Comparison of ENCODE assay signal across 11 cellular contexts in the genomic region with DNA sequence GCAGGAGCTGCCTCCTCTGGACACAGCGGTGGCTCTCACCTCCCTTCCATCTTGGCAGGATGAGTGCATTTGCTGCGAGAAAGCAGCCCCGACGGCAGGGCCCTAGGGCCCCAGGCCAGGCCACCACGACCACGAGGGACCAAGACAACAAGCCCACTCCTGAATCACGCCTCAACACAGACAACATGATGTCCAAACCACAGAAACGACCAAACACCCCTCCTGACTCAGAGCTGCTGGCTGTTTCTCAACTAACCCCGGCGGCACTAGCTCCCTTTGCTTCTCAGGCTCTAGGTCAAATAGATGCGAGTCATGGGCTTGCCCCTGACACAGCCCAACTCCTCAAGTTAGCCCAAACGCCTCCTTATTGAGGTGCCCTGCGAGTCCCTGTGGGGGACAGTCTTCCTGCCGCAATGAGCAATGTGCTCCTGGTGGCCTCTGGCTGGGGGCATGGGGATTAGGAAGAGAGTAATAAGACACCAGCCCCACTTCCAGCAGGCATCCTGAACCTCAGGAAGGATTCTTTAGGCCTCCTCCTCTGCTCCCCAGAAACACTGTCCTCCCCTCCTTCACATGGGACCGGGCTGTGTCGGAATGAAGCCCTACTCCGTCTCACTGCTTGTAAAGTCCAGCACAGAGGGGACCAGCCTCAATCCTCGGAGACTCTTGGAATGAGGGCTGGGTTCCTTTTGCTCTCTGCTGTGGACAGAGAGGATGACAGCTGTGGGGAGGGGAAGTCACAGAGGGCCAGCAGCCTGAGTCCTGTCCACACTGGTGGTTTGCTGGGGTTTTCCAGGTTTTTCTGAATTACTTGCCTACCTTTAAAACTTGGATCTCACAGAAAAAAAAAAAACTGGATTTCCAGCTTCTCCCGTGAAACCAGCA. TPM values are rescaled to one million over a fixed set of nuclear protein-coding genes. Genes with fewer than 3 reads are reported as not detected.
DNase-seq lines count a peak whose midpoint lies in the region; ATAC-seq and TF ChIP-seq lines count a peak whose summit lies in the region.
"Had no signal": no experiment of that assay in that cellular context is flagged by ENCODE, and none has a peak within 500 bp of the region (broad histone marks: within the 10 kb centered on the region; RNA-seq: fewer than 3 reads in every experiment).

No MANE protein-coding gene starts in this region.

- ATAC-seq in HG02884 (IDR thresholded peaks at IDR 0.05; ENCODE audit: unreplicated experiment) (no peak), GM21825 (IDR thresholded peaks at IDR 0.05; ENCODE audit: unreplicated experiment) (no peak)
- ATAC-seq: heart right ventricle had no signal

- H3K4me3 Mint-ChIP-seq in endodermal cell = no peak overlapping the region

- H3K9me3 Mint-ChIP-seq in endodermal cell = no peaks in the 10 kb centered on the region

- H2AFZ ChIP-seq in OCI-LY3 (ENCODE audit: low read depth, low read length) = no peak overlapping the region
- H2AFZ ChIP-seq: parathyroid adenoma had no signal

- no peaks in the 10 kb centered on the region for H4K20me1 ChIP-seq in OCI-LY3 (ENCODE audit: insufficient read depth, low read length)

- H3K9me3 ChIP-seq in OCI-LY3 (ENCODE audit: insufficient read depth, low read length) = no peaks in the 10 kb centered on the region
- H3K9me3 ChIP-seq in endodermal cell (ENCODE audit: control insufficient read depth, low read length) = no peaks in the 10 kb centered on the region
- H3K9me3 ChIP-seq: A549, heart right ventricle had no signal

- H3K4me3 ChIP-seq in OCI-LY3 (ENCODE audit: low read length) = peak overlapping the region; percentile 74
- H3K4me3 ChIP-seq in endodermal cell (ENCODE audit: low read length) = no peak overlapping the region
- no peak overlapping the region for H3K4me3 ChIP-seq in skeletal muscle cell (ENCODE audit: low read depth, low read length)
- H3K4me3 ChIP-seq: A549, heart right ventricle had no signal

- peaks cover 93% of the 10 kb centered on the region for H3K4me1 ChIP-seq in OCI-LY3 (ENCODE audit: low read length)
- H3K4me1 ChIP-seq in endodermal cell (ENCODE audit: control insufficient read depth, insufficient read depth, low read length) = no peaks in the 10 kb centered on the region
- H3K4me1 ChIP-seq: parathyroid adenoma had no signal

- peaks cover 82% of the 10 kb centered on the region for H3K79me2 ChIP-seq in OCI-LY3 (ENCODE audit: low read length)

- TF ChIP-seq CTCF in OCI-LY3 (IDR thresholded peaks at IDR 0.05; ENCODE audit: low read depth, low read length) (no peak), endodermal cell (conservative IDR thresholded peaks at IDR 0.05) (no peak)

- DNase-seq in SIG-M5 treated with dmso at 0.1 percent for 504 hours (lab: John Stamatoyannopoulos, UW; ENCODE audit: unreplicated experiment) (peak; percentile 28), SIG-M5 (lab: John Stamatoyannopoulos, UW) (no peak), endodermal cell (peak; percentile 44), skeletal muscle cell (ENCODE audit: low read depth) (peak; percentile 45), DMS53 treated with DMSO at 0.1 percent for 48 hours (lab: John Stamatoyannopoulos, UW; ENCODE audit: unreplicated experiment) (no peak)
- DNase-seq: heart right ventricle had no signal

- peak overlapping the region; percentile 95 for H3K4me2 ChIP-seq in OCI-LY3 (ENCODE audit: low read length)
- H3K4me2 ChIP-seq: A549 had no signal

- H3K27me3 ChIP-seq in OCI-LY3 (ENCODE audit: low read depth, low read length) (no peaks in the 10 kb centered on the region), endodermal cell (ENCODE audit: control insufficient read depth, insufficient read depth, low read length, poor library complexity, severe bottlenecking) (no peaks in the 10 kb centered on the region)
- H3K27me3 ChIP-seq: heart right ventricle had no signal

- peak overlapping the region; percentile 93 for H3K9ac ChIP-seq in OCI-LY3 (ENCODE audit: low read length)
- H3K9ac ChIP-seq in endodermal cell (ENCODE audit: extremely low read depth, low read length, poor library complexity, severe bottlenecking) = no peak overlapping the region
- H3K9ac ChIP-seq: parathyroid adenoma had no signal

- peak overlapping the region; percentile 94 for H3K27ac ChIP-seq in OCI-LY3 (ENCODE audit: low read length)
- H3K27ac ChIP-seq in endodermal cell (ENCODE audit: low read depth, low read length) = no peak overlapping the region
- H3K27ac ChIP-seq: parathyroid adenoma had no signal

- H3K27ac Mint-ChIP-seq in endodermal cell = peak overlapping the region; percentile 39

- H3K36me3 ChIP-seq in OCI-LY3 (replicated peaks; ENCODE audit: low read depth, low read length) (peaks cover 26% of the 10 kb centered on the region), endodermal cell (ENCODE audit: control insufficient read depth, insufficient read depth, low read length) (peaks cover 75% of the 10 kb centered on the region)

- no peaks in the 10 kb centered on the region for H3K27me3 Mint-ChIP-seq in endodermal cell (ENCODE audit: insufficient read depth)

- WGBS in endodermal cell (ENCODE audit: insufficient coverage in 1 of 2, insufficient read length in 1 of 2), 2 experiments = 93 to 97% methylated on average over 10 to 19 of the region's 19 CpGs

- peaks cover 12% of the 10 kb centered on the region for H3K4me1 Mint-ChIP-seq in endodermal cell

- H3K36me3 Mint-ChIP-seq in endodermal cell (ENCODE audit: low read depth) = peaks cover 73% of the 10 kb centered on the region

RNA-seq across cellular contexts. Expression of a gene that starts 6.9 kb away (rescaled TPM):
- 10 to 100 TPM in 1 of 2 donors, 1 to 10 TPM in 1; 7.4 to 12.0 TPM for total RNA-seq in endodermal cell
- 11.8 TPM for polyA plus RNA-seq in endodermal cell (2013, experiment 1 of 2)
- 9.1 TPM for polyA plus RNA-seq in endodermal cell (2013, experiment 2 of 2)

RNA-seq across cellular contexts. Expression of a gene that starts 7.2 kb away (rescaled TPM):
- 10 to 100 TPM; 84.9 to 96.4 TPM for total RNA-seq in endodermal cell
- polyA plus RNA-seq in endodermal cell (2013, experiment 1 of 2) = 80.0 TPM
- polyA plus RNA-seq in endodermal cell (2013, experiment 2 of 2) = 78.3 TPM

RNA-seq across cellular contexts. Expression of a gene that starts 25.4 kb away (rescaled TPM):
- under 1 TPM in 1 of 2 donors, not detected in 1; 0.97 TPM for total RNA-seq in endodermal cell
- polyA plus RNA-seq in endodermal cell (2013, experiment 1 of 2) = 0.68 TPM
- polyA plus RNA-seq in endodermal cell (2013, experiment 2 of 2) = 0.95 TPM

RNA-seq across cellular contexts. Expression of a gene that starts 38.9 kb away (rescaled TPM):
- total RNA-seq in endodermal cell = not detected
- polyA plus RNA-seq in endodermal cell (2013, experiment 1 of 2) = not detected
- not detected for polyA plus RNA-seq in endodermal cell (2013, experiment 2 of 2)
- polyA plus RNA-seq: A549 had no signal

RNA-seq across cellular contexts. Expression of a gene that starts 44.6 kb away (rescaled TPM):
- 10 to 100 TPM; 40.7 to 47.3 TPM for total RNA-seq in endodermal cell
- 35.5 TPM for polyA plus RNA-seq in endodermal cell (2013, experiment 1 of 2)
- polyA plus RNA-seq in endodermal cell (2013, experiment 2 of 2) = 29.4 TPM

Comparison
In these comparisons a context has a peak if more than half of its experiments do, and no peak if none do; other contexts are left out.
1. DNase-seq: peak in SIG-M5 treated with dmso at 0.1 percent for 504 hours (single experiment), endodermal cell (single experiment) and skeletal muscle cell (single experiment); none in SIG-M5 (single experiment) and DMS53 treated with DMSO at 0.1 percent for 48 hours (single experiment).